In genomic region chr12:3168223-3168770, GRCh38 we compare ENCODE assay signal across 17 cellular contexts.
A peak's percentile ranks its signal among the peaks of the same experiment; 100 is the strongest.
DNase-seq lines count a peak whose midpoint lies in the region; ATAC-seq and TF ChIP-seq lines count a peak whose summit lies in the region.
"Had no signal": no experiment of that assay in that cellular context is flagged by ENCODE, and none has a peak within 500 bp of the region (broad histone marks: within the 10 kb centered on the region; RNA-seq: fewer than 3 reads in every experiment).

No MANE protein-coding gene starts in this region.

- intact Hi-C loops in activated CD8-positive, alpha-beta T cell treated with anti-CD3 and anti-CD28 coated beads for 36 hours (cut with micrococcal nuclease), result no loop called here
- intact Hi-C loops in heart right ventricle (cut with DNase I), result no loop called here

- H3K4me3 ChIP-seq in WERI-Rb-1 (ENCODE audit: low read depth, low read length) (no peak overlapping the region), heart right ventricle (no peak overlapping the region), HAP-1 (no peak overlapping the region)
- H3K4me3 ChIP-seq: BLaER1, lower lobe of right lung, sigmoid colon, stomach, upper lobe of left lung had no signal

- H3K27ac Mint-ChIP-seq in activated CD8-positive, alpha-beta T cell treated with anti-CD3 and anti-CD28 coated beads for 36 hours, result no peak overlapping the region
- no peak overlapping the region for H3K27ac Mint-ChIP-seq in activated CD8-positive, alpha-beta T cell treated with anti-CD3 and anti-CD28 coated beads, Interleukin-2, amount 10 ng/mL, durations not matched to agents 7 days and 5 days
- H3K27ac Mint-ChIP-seq in type B pancreatic cell, result peak overlapping the region; percentile 51

- H3K9me3 ChIP-seq in WERI-Rb-1 (ENCODE audit: severe bottlenecking), result no peaks in the 10 kb centered on the region
- H3K9me3 ChIP-seq in heart right ventricle, result no peaks in the 10 kb centered on the region
- H3K9me3 ChIP-seq in HAP-1, result no peaks in the 10 kb centered on the region
- H3K9me3 ChIP-seq: BLaER1, lower lobe of right lung, sigmoid colon, stomach, upper lobe of left lung had no signal

- WGBS in heart right ventricle, 2 donors, result 81 to 87% methylated on average over 8 of the region's 8 CpGs

- peak; percentile 63 for ATAC-seq in activated CD8-positive, alpha-beta T cell treated with anti-CD3 and anti-CD28 coated beads for 36 hours
- ATAC-seq in activated CD8-positive, alpha-beta T cell treated with anti-CD3 and anti-CD28 coated beads, Interleukin-2, amount 10 ng/mL, durations not matched to agents 7 days and 5 days, result no peak
- no peak for ATAC-seq in heart right ventricle

- TF ChIP-seq CTCF in activated CD8-positive, alpha-beta T cell treated with anti-CD3 and anti-CD28 coated beads for 36 hours (IDR thresholded peaks at IDR 0.05), result no peak
- TF ChIP-seq CTCF in WERI-Rb-1 (IDR thresholded peaks at IDR 0.05; ENCODE audit: low read depth, low read length), result no peak
- no peak for TF ChIP-seq CTCF in type B pancreatic cell (conservative IDR thresholded peaks at IDR 0.05)
- no peak for TF ChIP-seq CTCF in heart right ventricle (IDR thresholded peaks at IDR 0.05)

- no peaks in the 10 kb centered on the region for H3K36me3 Mint-ChIP-seq in activated CD8-positive, alpha-beta T cell treated with anti-CD3 and anti-CD28 coated beads for 36 hours (ENCODE audit: low read depth)
- H3K36me3 Mint-ChIP-seq in activated CD8-positive, alpha-beta T cell treated with anti-CD3 and anti-CD28 coated beads, Interleukin-2, amount 10 ng/mL, durations not matched to agents 7 days and 5 days (ENCODE audit: low read depth), result no peaks in the 10 kb centered on the region
- peaks cover 15% of the 10 kb centered on the region for H3K36me3 Mint-ChIP-seq in type B pancreatic cell

- in situ Hi-C loops in HAP-1 (cut with MboI; ENCODE audit: low sequenced_read_pairs), result no loop called here

- peaks cover 10% of the 10 kb centered on the region for H3K4me1 Mint-ChIP-seq in activated CD8-positive, alpha-beta T cell treated with anti-CD3 and anti-CD28 coated beads for 36 hours (ENCODE audit: low read depth)
- H3K4me1 Mint-ChIP-seq in activated CD8-positive, alpha-beta T cell treated with anti-CD3 and anti-CD28 coated beads, Interleukin-2, amount 10 ng/mL, durations not matched to agents 7 days and 5 days (ENCODE audit: low read depth), result no peaks in the 10 kb centered on the region
- H3K4me1 Mint-ChIP-seq in type B pancreatic cell (ENCODE audit: unreplicated experiment), result peaks cover 25% of the 10 kb centered on the region

- no peak overlapping the region for H3K4me3 Mint-ChIP-seq in activated CD8-positive, alpha-beta T cell treated with anti-CD3 and anti-CD28 coated beads for 36 hours
- no peak overlapping the region for H3K4me3 Mint-ChIP-seq in activated CD8-positive, alpha-beta T cell treated with anti-CD3 and anti-CD28 coated beads, Interleukin-2, amount 10 ng/mL, durations not matched to agents 7 days and 5 days
- no peak overlapping the region for H3K4me3 Mint-ChIP-seq in type B pancreatic cell
- H3K4me3 Mint-ChIP-seq: H9 had no signal

- no peaks in the 10 kb centered on the region for H3K36me3 ChIP-seq in WERI-Rb-1
- peaks cover 0 to 15% (median 0%) of the 10 kb centered on the region in 9 donors for H3K36me3 ChIP-seq in heart right ventricle
- no peaks in the 10 kb centered on the region for H3K36me3 ChIP-seq in HAP-1 (replicated peaks)
- H3K36me3 ChIP-seq: BLaER1, lower lobe of right lung, sigmoid colon had no signal

- CTCF ChIA-PET in activated CD8-positive, alpha-beta T cell treated with anti-CD3 and anti-CD28 coated beads for 36 hours (lab: Charles Lee), result interaction anchor here (0.9 to 2.7 kb wide), 4 partner anchors 15 to 107 kb away, joined by 3 to 7 read pairs (median 5); no protein-coding TSS in a partner anchor
- CTCF ChIA-PET in activated CD8-positive, alpha-beta T cell treated with anti-CD3 and anti-CD28 coated beads, Interleukin-2, amount 10 ng/mL, durations not matched to agents 7 days and 5 days (lab: Charles Lee), result interaction anchor here (0.8 to 1.2 kb wide), 3 partner anchors 33 to 132 kb away, joined by 3 read pairs; no protein-coding TSS in a partner anchor

- peaks cover 8% of the 10 kb centered on the region for H3K27me3 Mint-ChIP-seq in activated CD8-positive, alpha-beta T cell treated with anti-CD3 and anti-CD28 coated beads for 36 hours
- H3K27me3 Mint-ChIP-seq in activated CD8-positive, alpha-beta T cell treated with anti-CD3 and anti-CD28 coated beads, Interleukin-2, amount 10 ng/mL, durations not matched to agents 7 days and 5 days (ENCODE audit: low read depth), result peaks cover 7% of the 10 kb centered on the region
- H3K27me3 Mint-ChIP-seq in type B pancreatic cell, result peaks cover 32% of the 10 kb centered on the region

- H3K9me3 Mint-ChIP-seq in activated CD8-positive, alpha-beta T cell treated with anti-CD3 and anti-CD28 coated beads for 36 hours, result no peaks in the 10 kb centered on the region
- H3K9me3 Mint-ChIP-seq in activated CD8-positive, alpha-beta T cell treated with anti-CD3 and anti-CD28 coated beads, Interleukin-2, amount 10 ng/mL, durations not matched to agents 7 days and 5 days (ENCODE audit: insufficient read depth), result no peaks in the 10 kb centered on the region
- no peaks in the 10 kb centered on the region for H3K9me3 Mint-ChIP-seq in type B pancreatic cell
- H3K9me3 Mint-ChIP-seq: H9 had no signal

- POLR2A ChIA-PET in activated CD8-positive, alpha-beta T cell treated with anti-CD3 and anti-CD28 coated beads for 36 hours (lab: Charles Lee), result no interaction called here
- POLR2A ChIA-PET in activated CD8-positive, alpha-beta T cell treated with anti-CD3 and anti-CD28 coated beads, Interleukin-2, amount 10 ng/mL, durations not matched to agents 7 days and 5 days (lab: Charles Lee), result no interaction called here

- H3K27me3 ChIP-seq in WERI-Rb-1 (ENCODE audit: insufficient read depth, low read depth, severe bottlenecking) (no peaks in the 10 kb centered on the region), heart right ventricle (no peaks in the 10 kb centered on the region), HAP-1 (ENCODE audit: low read depth) (no peaks in the 10 kb centered on the region)
- H3K27me3 ChIP-seq: BLaER1, sigmoid colon, stomach, upper lobe of left lung had no signal

- peak; percentile 40 for DNase-seq in activated CD8-positive, alpha-beta T cell treated with anti-CD3 and anti-CD28 coated beads for 36 hours
- no peak for DNase-seq in activated CD8-positive, alpha-beta T cell treated with anti-CD3 and anti-CD28 coated beads, Interleukin-2, amount 10 ng/mL, durations not matched to agents 7 days and 5 days
- DNase-seq in WERI-Rb-1, result no peak
- peak; percentile 4 for DNase-seq in inferior parietal cortex (ENCODE audit: extremely low spot score)
- DNase-seq in type B pancreatic cell (ENCODE audit: extremely low spot score, unreplicated experiment), result no peak
- DNase-seq in germinal center (ENCODE audit: low spot score), result no peak
- no peak for DNase-seq in heart right ventricle
- DNase-seq in HAP-1 (ENCODE audit: low spot score in 2 of 2), result no peak
- DNase-seq: activated CD8-positive, alpha-beta memory T cell treated with anti-CD3 and anti-CD28 coated beads, Interleukin-2, amount 50 U/mL, for 4 hours; GDM1; H9; lower lobe of right lung; NCI-H1436; sigmoid colon; stomach had no signal

- H3K4me1 ChIP-seq in heart right ventricle (peaks cover 0 to 56% (median 18%) of the 10 kb centered on the region in 9 donors), HAP-1 (no peaks in the 10 kb centered on the region)

- H3K27ac ChIP-seq in WERI-Rb-1, result peak overlapping the region; percentile 94
- no peak overlapping the region for H3K27ac ChIP-seq in heart right ventricle
- H3K27ac ChIP-seq: BLaER1, lower lobe of right lung, sigmoid colon, stomach, upper lobe of left lung had no signal

Comparison
In these comparisons a context has a peak if more than half of its experiments do, and no peak if none do; other contexts are left out.
1. DNase-seq: peak in activated CD8-positive, alpha-beta T cell treated with anti-CD3 and anti-CD28 coated beads for 36 hours (single experiment) and inferior parietal cortex (single experiment); none in activated CD8-positive, alpha-beta T cell treated with anti-CD3 and anti-CD28 coated beads, Interleukin-2, amount 10 ng/mL, durations not matched to agents 7 days and 5 days (single experiment), WERI-Rb-1 (single experiment), type B pancreatic cell (single experiment), germinal center (single experiment), heart right ventricle (0 of 2) and HAP-1 (0 of 2).